21 cellular contexts compared by ENCODE assay signal in the genomic region with DNA sequence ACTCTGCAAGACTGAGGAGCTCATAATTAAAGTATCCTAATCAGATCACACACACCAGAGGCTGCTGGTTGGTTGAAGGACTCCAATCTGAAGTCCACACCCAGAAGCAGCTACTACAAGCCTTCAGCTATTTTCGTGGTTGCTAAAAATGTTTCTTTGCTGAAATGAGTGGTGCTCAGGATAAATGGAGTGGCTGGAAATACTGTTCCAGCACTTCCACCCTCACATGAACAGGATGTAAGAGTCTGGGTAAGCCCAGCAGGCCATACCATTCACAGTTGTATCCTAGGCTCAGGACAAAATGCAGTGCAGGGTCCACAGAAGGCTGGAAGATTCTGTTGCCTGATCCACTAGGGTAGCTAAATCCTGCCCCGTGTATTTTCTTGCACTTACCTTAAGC. TPM values are rescaled to one million over a fixed set of nuclear protein-coding genes. Genes with fewer than 3 reads are reported as not detected.
DNase-seq lines count a peak whose midpoint lies in the region; ATAC-seq and TF ChIP-seq lines count a peak whose summit lies in the region.
"Had no signal": no experiment of that assay in that cellular context is flagged by ENCODE, and none has a peak within 500 bp of the region (broad histone marks: within the 10 kb centered on the region; RNA-seq: fewer than 3 reads in every experiment).

No MANE protein-coding gene starts in this region.

- H2AK5ac ChIP-seq in mesenchymal stem cell (ENCODE audit: low read length, severe bottlenecking), result peak overlapping the region; percentile 22

- H3K4ac ChIP-seq in mesenchymal stem cell (ENCODE audit: low read depth in 1 of 2, low read length in 2 of 2), result no peak overlapping the region

- H4K20me1 ChIP-seq in smooth muscle cell (ENCODE audit: low read depth), result peaks cover 23% of the 10 kb centered on the region

- no peak overlapping the region for H4K91ac ChIP-seq in mesenchymal stem cell (ENCODE audit: low read length)

- no peak overlapping the region for H2BK5ac ChIP-seq in mesenchymal stem cell (ENCODE audit: low read depth, low read length, poor library complexity, severe bottlenecking)

- ATAC-seq in upper lobe of right lung (peak; percentile 67), HG02678 (IDR thresholded peaks at IDR 0.05; ENCODE audit: unreplicated experiment) (no peak)

- H3K27me3 ChIP-seq in cardiac muscle cell (no peaks in the 10 kb centered on the region), right atrium auricular region (no peaks in the 10 kb centered on the region), mesenchymal stem cell (ENCODE audit: control insufficient read depth in 1 of 2, insufficient read depth in 1 of 2, low read length in 2 of 2) (peaks cover 0 to 17% of the 10 kb centered on the region in 2 experiments), smooth muscle cell (ENCODE audit: low read depth) (no peaks in the 10 kb centered on the region), upper lobe of right lung (no peaks in the 10 kb centered on the region)
- H3K27me3 ChIP-seq: MG63 had no signal

- H3K4me2 ChIP-seq in mesenchymal stem cell (ENCODE audit: low read length, poor library complexity, severe bottlenecking) (no peak overlapping the region), smooth muscle cell (peak overlapping the region; percentile 8)

- TF ChIP-seq CTCF in cardiac muscle cell (IDR thresholded peaks at IDR 0.05; ENCODE audit: low read depth, low read length) (no peak), right atrium auricular region (IDR thresholded peaks at IDR 0.05) (no peak), smooth muscle cell (IDR thresholded peaks at IDR 0.05; ENCODE audit: borderline replicate concordance, insufficient read depth, poor library complexity, severe bottlenecking) (no peak), upper lobe of right lung (IDR thresholded peaks at IDR 0.05) (no peak)

- H4K8ac ChIP-seq in mesenchymal stem cell (ENCODE audit: low read length), result no peak overlapping the region

- H3K9me3 ChIP-seq in cardiac muscle cell (ENCODE audit: low read depth), result no peaks in the 10 kb centered on the region
- H3K9me3 ChIP-seq in right atrium auricular region, result no peaks in the 10 kb centered on the region
- no peaks in the 10 kb centered on the region for H3K9me3 ChIP-seq in mesenchymal stem cell (ENCODE audit: control insufficient read depth, low read length)
- H3K9me3 ChIP-seq in smooth muscle cell (replicated peaks; ENCODE audit: low read depth), result no peaks in the 10 kb centered on the region
- no peaks in the 10 kb centered on the region for H3K9me3 ChIP-seq in upper lobe of right lung
- H3K9me3 ChIP-seq: MG63 had no signal

- no peak overlapping the region for H3K9ac ChIP-seq in mesenchymal stem cell (ENCODE audit: low read length)
- peak overlapping the region; percentile 6 for H3K9ac ChIP-seq in smooth muscle cell (ENCODE audit: low read depth)

- no peaks in the 10 kb centered on the region for H3K79me1 ChIP-seq in mesenchymal stem cell (replicated peaks; ENCODE audit: low read length, poor library complexity, severe bottlenecking)

- 70% methylated on average over 2 of the region's 2 CpGs for WGBS in mesenchymal stem cell
- 37% methylated on average over 2 of the region's 2 CpGs for WGBS in smooth muscle cell (ENCODE audit: low lambda C conversion rate)

- H3K27ac ChIP-seq in cardiac muscle cell (peak overlapping the region; percentile 60), right atrium auricular region (no peak overlapping the region), mesenchymal stem cell (ENCODE audit: low read length, poor library complexity, severe bottlenecking) (no peak overlapping the region), smooth muscle cell (ENCODE audit: low read depth) (peak overlapping the region; percentile 51), upper lobe of right lung (no peak overlapping the region)
- H3K27ac ChIP-seq: RWPE1 had no signal

- no peak overlapping the region for H3K4me3 ChIP-seq in cardiac muscle cell
- no peak overlapping the region for H3K4me3 ChIP-seq in right atrium auricular region
- no peak overlapping the region for H3K4me3 ChIP-seq in mesenchymal stem cell (ENCODE audit: insufficient read depth in 1 of 2, low read depth in 1 of 2, low read length in 2 of 2)
- no peak overlapping the region for H3K4me3 ChIP-seq in smooth muscle cell
- no peak overlapping the region for H3K4me3 ChIP-seq in upper lobe of right lung
- H3K4me3 ChIP-seq: MG63 had no signal

- no peak overlapping the region for H2BK15ac ChIP-seq in mesenchymal stem cell (ENCODE audit: low read depth, poor library complexity, severe bottlenecking)

- H3K14ac ChIP-seq in mesenchymal stem cell (ENCODE audit: low read length in 2 of 2), result no peak overlapping the region

- intact Hi-C loops in upper lobe of right lung (cut with DNase I), result no loop called here

- DNase-seq in cardiac muscle cell (ENCODE audit: low read depth in 1 of 2, low spot score in 1 of 2), result peak in 1 of 2 donors; percentile 24
- DNase-seq in right atrium auricular region (ENCODE audit: low spot score), result no peak
- DNase-seq in mesenchymal stem cell, result no peak
- no peak for DNase-seq in smooth muscle cell (lab: John Stamatoyannopoulos, UW; ENCODE audit: unreplicated experiment)
- no peak for DNase-seq in upper lobe of right lung
- DNase-seq in stimulated activated CD4-positive, alpha-beta T cell treated with anti-CD3 and anti-CD28 coated beads, Interleukin-1b, Interleukin-23, amount 100 ng/mL, for 48 hours, result no peak
- no peak for DNase-seq in stimulated activated CD4-positive, alpha-beta T cell treated with anti-CD3 and anti-CD28 coated beads, Interleukin-4, amount 100 ng/mL, for 1 hour
- DNase-seq: 8988T, DMS153, DND-41, KBM-7, MG63, NCI-H1105 treated with DMSO at 0.1 percent for 48 hours, NCI-H146, NCI-H2029, NCI-H446, NCI-H524 treated with DMSO at 0.1 percent for 48 hours, NCI-H774, SHP77 had no signal

- H3F3A ChIP-seq in smooth muscle cell (ENCODE audit: low read depth), result peaks cover 57% of the 10 kb centered on the region

- peak overlapping the region in 1 of 2 experiments; percentile 69 for H2BK12ac ChIP-seq in mesenchymal stem cell (ENCODE audit: low read length in 2 of 2)

- H2AFZ ChIP-seq in mesenchymal stem cell (ENCODE audit: low read depth, low read length) (no peak overlapping the region), smooth muscle cell (ENCODE audit: low read depth) (no peak overlapping the region)

- H3K18ac ChIP-seq in mesenchymal stem cell (ENCODE audit: low read depth in 1 of 2, low read length in 2 of 2), result no peak overlapping the region

- peaks cover 64% of the 10 kb centered on the region for H3K79me2 ChIP-seq in smooth muscle cell (ENCODE audit: low read depth)

- H3K4me1 ChIP-seq in cardiac muscle cell (ENCODE audit: low read depth) (peaks cover 19% of the 10 kb centered on the region), right atrium auricular region (peaks cover 0 to 20% of the 10 kb centered on the region in 2 donors), mesenchymal stem cell (ENCODE audit: control insufficient read depth, insufficient read depth, low read depth, low read length) (peaks cover 11% of the 10 kb centered on the region), smooth muscle cell (ENCODE audit: low read depth) (peaks cover 29% of the 10 kb centered on the region), upper lobe of right lung (peaks cover 19% of the 10 kb centered on the region)

- no peak overlapping the region for H3K23ac ChIP-seq in mesenchymal stem cell (ENCODE audit: low read length in 2 of 2)

- H2BK120ac ChIP-seq in mesenchymal stem cell (ENCODE audit: low read depth, low read length), result no peak overlapping the region

- H3K36me3 ChIP-seq in cardiac muscle cell, result no peaks in the 10 kb centered on the region
- H3K36me3 ChIP-seq in right atrium auricular region, result no peaks in the 10 kb centered on the region
- H3K36me3 ChIP-seq in mesenchymal stem cell (ENCODE audit: control insufficient read depth in 1 of 2, insufficient read depth in 2 of 2, low read depth in 1 of 2, low read length in 2 of 2), result no peaks in the 10 kb centered on the region
- no peaks in the 10 kb centered on the region for H3K36me3 ChIP-seq in smooth muscle cell (ENCODE audit: low read depth)
- no peaks in the 10 kb centered on the region for H3K36me3 ChIP-seq in upper lobe of right lung
- H3K36me3 ChIP-seq: MG63 had no signal

RNA-seq across cellular contexts. Expression of a gene that starts 34.1 kb away (rescaled TPM):
- total RNA-seq in cardiac muscle cell (1.9 and 3.8 TPM in 2 replicates), right atrium auricular region (1 to 10 TPM; 5.8 to 6.3 TPM), smooth muscle cell (36.7 and 47.2 TPM in 2 replicates), upper lobe of right lung (10.1 TPM)
- polyA plus RNA-seq in cardiac muscle cell (0.75 and 2.6 TPM in 2 replicates), smooth muscle cell (35.4 and 43.3 TPM in 2 replicates)
- 60.2 TPM for polyA plus RNA-seq in mesenchymal stem cell (2013, experiment 1 of 2)
- polyA plus RNA-seq in mesenchymal stem cell (2013, experiment 2 of 2), result 57.6 TPM

Comparison
In these comparisons a context has a peak if more than half of its experiments do, and no peak if none do; other contexts are left out.
1. H3K27ac ChIP-seq: peak in cardiac muscle cell (single experiment) and smooth muscle cell (single experiment); none in right atrium auricular region (0 of 2), mesenchymal stem cell (single experiment) and upper lobe of right lung (single experiment).